Comparison of ENCODE assay signal across 10 cellular contexts in the genomic region with DNA sequence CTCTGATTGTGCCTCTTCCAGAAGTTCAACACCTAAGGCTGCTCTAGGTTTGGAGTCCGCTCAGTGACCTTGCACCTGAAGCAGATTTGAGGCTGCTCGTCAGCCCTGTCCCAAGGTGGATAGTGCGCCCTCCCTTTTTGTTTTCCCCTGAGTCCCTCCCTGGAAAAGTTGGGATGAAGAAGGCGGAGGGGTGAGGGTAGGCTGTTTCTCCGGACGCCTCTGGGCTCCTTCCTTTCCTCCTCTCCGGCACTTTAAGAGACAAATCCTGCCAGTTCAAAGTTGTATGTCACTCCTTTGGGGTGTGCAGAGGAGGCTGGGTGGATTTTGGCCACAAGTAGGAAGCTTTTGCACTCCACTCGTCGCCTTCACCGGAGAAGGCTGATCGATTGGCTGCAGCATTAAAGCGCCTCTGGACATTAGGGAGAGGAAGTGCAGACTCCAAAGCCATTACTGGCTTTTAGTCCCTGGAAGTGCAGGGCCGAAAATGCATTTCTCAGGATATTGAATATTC.
DNase-seq lines count a peak whose midpoint lies in the region; ATAC-seq lines count a peak whose summit lies in the region.
"Had no signal": no experiment of that assay in that cellular context is flagged by ENCODE, and none has a peak within 500 bp of the region (broad histone marks: within the 10 kb centered on the region; RNA-seq: fewer than 3 reads in every experiment).

No MANE protein-coding gene starts in this region.

- peaks cover 48% of the 10 kb centered on the region for H3K27me3 ChIP-seq in H7 (ENCODE audit: control insufficient read depth, insufficient read depth, low read length)

- peak overlapping the region; percentile 39 for H3K27ac ChIP-seq in caudate nucleus (ENCODE audit: low read depth, low read length)

- H3K4me3 ChIP-seq in H7 (ENCODE audit: insufficient read depth, low read depth, low read length), result peak overlapping the region; percentile 46

- intact Hi-C loops in sciatic nerve (cut with DNase I), result no loop called here

- ATAC-seq in sciatic nerve (peak; percentile 39), GM18909 (IDR thresholded peaks at IDR 0.05; ENCODE audit: poor library complexity, unreplicated experiment) (no peak)

- no peaks in the 10 kb centered on the region for H3K36me3 ChIP-seq in H7 (replicated peaks; ENCODE audit: control insufficient read depth, insufficient read depth, low read length)

- DNase-seq in H7 (peak; percentile 52), caudate nucleus (lab: John Stamatoyannopoulos, UW) (no peak), iPS-NIHi11 (ENCODE audit: low spot score) (peak; percentile 33), sciatic nerve (ENCODE audit: low spot score) (no peak), inferior parietal cortex (ENCODE audit: extremely low spot score) (no peak), NCI-H82 (lab: John Stamatoyannopoulos, UW) (no peak)
- no peak for DNase-seq in stimulated activated CD4-positive, alpha-beta T cell treated with anti-CD3 and anti-CD28 coated beads, Interleukin-2, amount 100 ng/mL, for 24 hours
- DNase-seq: GDM1; stimulated activated CD4-positive, alpha-beta T cell treated with anti-CD3 and anti-CD28 coated beads, Interleukin-4, amount 100 ng/mL, for 4 hours had no signal

Comparison
In these comparisons a context has a peak if more than half of its experiments do, and no peak if none do; other contexts are left out.
1. DNase-seq: peak in H7 (single experiment) and iPS-NIHi11 (single experiment); none in caudate nucleus (0 of 61), sciatic nerve (single experiment), inferior parietal cortex (single experiment), stimulated activated CD4-positive, alpha-beta T cell treated with anti-CD3 and anti-CD28 coated beads, Interleukin-2, amount 100 ng/mL, for 24 hours (0 of 2) and NCI-H82 (single experiment).